14 cellular contexts compared by ENCODE assay signal in genomic region chr21:17794631-17795030, GRCh38. TPM values are rescaled to one million over a fixed set of nuclear protein-coding genes. Genes with fewer than 3 reads are reported as not detected.
DNase-seq lines count a peak whose midpoint lies in the region; ATAC-seq and TF ChIP-seq lines count a peak whose summit lies in the region.
"Had no signal": no experiment of that assay in that cellular context is flagged by ENCODE, and none has a peak within 500 bp of the region (broad histone marks: within the 10 kb centered on the region; RNA-seq: fewer than 3 reads in every experiment).

No MANE protein-coding gene starts in this region.

- POLR2A ChIA-PET in T-cell (lab: Charles Lee) = interaction anchor here (0.6 to 3.1 kb wide), 7 partner anchors 10 to 23 kb away, joined by 3 to 15 read pairs (median 4); no protein-coding TSS in a partner anchor

- no peaks in the 10 kb centered on the region for H3K9me3 Mint-ChIP-seq in activated naive CD4-positive, alpha-beta T cell treated with anti-CD3 and anti-CD28 coated beads, Interleukin-2, amount 10 ng/mL, durations not matched to agents 7 days and 5 days
- H3K9me3 Mint-ChIP-seq in T-cell = no peaks in the 10 kb centered on the region
- no peaks in the 10 kb centered on the region for H3K9me3 Mint-ChIP-seq in nephron progenitor cell
- H3K9me3 Mint-ChIP-seq: brain had no signal

- no peaks in the 10 kb centered on the region for H3K27me3 Mint-ChIP-seq in activated naive CD4-positive, alpha-beta T cell treated with anti-CD3 and anti-CD28 coated beads, Interleukin-2, amount 10 ng/mL, durations not matched to agents 7 days and 5 days
- H3K27me3 Mint-ChIP-seq in T-cell (no peaks in the 10 kb centered on the region), nephron progenitor cell (ENCODE audit: low read depth, poor library complexity) (no peaks in the 10 kb centered on the region)
- H3K27me3 Mint-ChIP-seq: brain had no signal

- ATAC-seq in T-cell (replicated peaks in 1 of 4) = peak in 1 of 4 experiments; percentile 42
- ATAC-seq in left lung = no peak
- ATAC-seq: HCT116, left colon had no signal

- H3K4me3 ChIP-seq in left lung = no peak overlapping the region
- H3K4me3 ChIP-seq in tibial nerve = no peak overlapping the region
- H3K4me3 ChIP-seq: PC-9 had no signal

- H3K36me3 ChIP-seq in left lung (peaks cover 0 to 6% of the 10 kb centered on the region in 2 donors), tibial nerve (peaks cover 0 to 9% (median 0%) of the 10 kb centered on the region in 3 donors)

- no peak for TF ChIP-seq POLR2A in tibial nerve (IDR thresholded peaks at IDR 0.05)

- no peak for DNase-seq in activated naive CD4-positive, alpha-beta T cell treated with anti-CD3 and anti-CD28 coated beads, Interleukin-2, amount 10 ng/mL, durations not matched to agents 7 days and 5 days
- no peak for DNase-seq in activated naive CD4-positive, alpha-beta T cell treated with Interleukin-2 at 50 U/mL for 16 hours
- DNase-seq in T-cell = no peak
- DNase-seq in left lung = no peak
- DNase-seq in tibial nerve (ENCODE audit: low spot score in 2 of 2) = no peak
- no peak for DNase-seq in posterior vena cava (ENCODE audit: low spot score)
- DNase-seq in nephron progenitor cell = no peak
- DNase-seq in GM19238 (ENCODE audit: insufficient read length, low spot score) = no peak
- DNase-seq: DND-41, left colon, NCI-H345, PC-9 had no signal

- CTCF ChIA-PET in activated naive CD4-positive, alpha-beta T cell treated with anti-CD3 and anti-CD28 coated beads, Interleukin-2, amount 10 ng/mL, durations not matched to agents 7 days and 5 days (lab: Charles Lee) = interaction anchor here (0.9 to 2.1 kb wide), 7 partner anchors 11 to 130 kb away, joined by 3 to 13 read pairs (median 4); partner anchors contain the start of gene C21orf91
- CTCF ChIA-PET in T-cell (lab: Charles Lee) = interaction anchor here (0.6 to 3.4 kb wide), 8 partner anchors 10 to 25 kb away, joined by 3 to 14 read pairs (median 3); partner anchors contain the start of gene C21orf91 (in 1 of the 2)

- WGBS in tibial nerve, 2 donors = 80 to 84% methylated on average over 4 of the region's 4 CpGs

- H3K36me3 Mint-ChIP-seq in activated naive CD4-positive, alpha-beta T cell treated with anti-CD3 and anti-CD28 coated beads, Interleukin-2, amount 10 ng/mL, durations not matched to agents 7 days and 5 days = peaks cover 51% of the 10 kb centered on the region
- H3K36me3 Mint-ChIP-seq in T-cell (peaks cover 21% of the 10 kb centered on the region), nephron progenitor cell (ENCODE audit: low read depth) (peaks cover 39% of the 10 kb centered on the region)

- no peak overlapping the region for H3K4me3 Mint-ChIP-seq in activated naive CD4-positive, alpha-beta T cell treated with anti-CD3 and anti-CD28 coated beads, Interleukin-2, amount 10 ng/mL, durations not matched to agents 7 days and 5 days
- H3K4me3 Mint-ChIP-seq in T-cell (peak overlapping the region; percentile 56 to 66 (median 60)), nephron progenitor cell (no peak overlapping the region)

- TF ChIP-seq EP300 in tibial nerve (IDR thresholded peaks at IDR 0.05) = no peak

- peak overlapping the region; percentile 71 for H3K27ac Mint-ChIP-seq in activated naive CD4-positive, alpha-beta T cell treated with anti-CD3 and anti-CD28 coated beads, Interleukin-2, amount 10 ng/mL, durations not matched to agents 7 days and 5 days
- H3K27ac Mint-ChIP-seq in T-cell (peak overlapping the region; percentile 88 to 97), nephron progenitor cell (no peak overlapping the region)

- peak overlapping the region; percentile 28 to 79 for H3K27ac ChIP-seq in left lung
- peak overlapping the region in 3 of 4 donors; percentile 45 to 77 (median 73) for H3K27ac ChIP-seq in tibial nerve
- H3K27ac ChIP-seq: PC-9 had no signal

- H3K27me3 ChIP-seq in left lung (no peaks in the 10 kb centered on the region), tibial nerve (no peaks in the 10 kb centered on the region)

- peaks cover 0 to 65% of the 10 kb centered on the region in 2 donors for H3K4me1 ChIP-seq in left lung
- H3K4me1 ChIP-seq in tibial nerve = peaks cover 0 to 48% (median 0%) of the 10 kb centered on the region in 4 donors

- no peaks in the 10 kb centered on the region for H3K9me3 ChIP-seq in left lung
- H3K9me3 ChIP-seq in tibial nerve = no peaks in the 10 kb centered on the region

- no peak for TF ChIP-seq CTCF in left lung (IDR thresholded peaks at IDR 0.05)
- TF ChIP-seq CTCF in tibial nerve (IDR thresholded peaks at IDR 0.05) = no peak
- no peak for TF ChIP-seq CTCF in nephron progenitor cell (IDR thresholded peaks at IDR 0.05)

- peaks cover 70% of the 10 kb centered on the region for H3K4me1 Mint-ChIP-seq in activated naive CD4-positive, alpha-beta T cell treated with anti-CD3 and anti-CD28 coated beads, Interleukin-2, amount 10 ng/mL, durations not matched to agents 7 days and 5 days
- H3K4me1 Mint-ChIP-seq in T-cell (peaks cover 61 to 80% (median 79%) of the 10 kb centered on the region in 3 donors), nephron progenitor cell (no peaks in the 10 kb centered on the region)

- intact Hi-C loops in left lung (cut with DNase I) (no loop called here), posterior vena cava (cut with DNase I) (no loop called here)

RNA-seq across cellular contexts. Expression of gene C21orf91, which starts 24.5 kb away (rescaled TPM):
- total RNA-seq in T-cell (10 to 100 TPM; 41.1 to 52.6 (median 48.5) TPM), left lung (10 to 100 TPM; 10.8 to 24.1 TPM), tibial nerve (10 to 100 TPM in 2 of 4 donors, 1 to 10 TPM in 2; 3.6 to 14.2 (median 9.5) TPM), posterior vena cava (10 to 100 TPM; 11.3 to 11.8 TPM)

Comparison
In these comparisons a context has a peak if more than half of its experiments do, and no peak if none do; other contexts are left out.
1. H3K4me3 Mint-ChIP-seq: peak in T-cell (3 of 3); none in activated naive CD4-positive, alpha-beta T cell treated with anti-CD3 and anti-CD28 coated beads, Interleukin-2, amount 10 ng/mL, durations not matched to agents 7 days and 5 days (single experiment) and nephron progenitor cell (single experiment).